Comparison of ENCODE assay signal across 18 cellular contexts in the genomic region with DNA sequence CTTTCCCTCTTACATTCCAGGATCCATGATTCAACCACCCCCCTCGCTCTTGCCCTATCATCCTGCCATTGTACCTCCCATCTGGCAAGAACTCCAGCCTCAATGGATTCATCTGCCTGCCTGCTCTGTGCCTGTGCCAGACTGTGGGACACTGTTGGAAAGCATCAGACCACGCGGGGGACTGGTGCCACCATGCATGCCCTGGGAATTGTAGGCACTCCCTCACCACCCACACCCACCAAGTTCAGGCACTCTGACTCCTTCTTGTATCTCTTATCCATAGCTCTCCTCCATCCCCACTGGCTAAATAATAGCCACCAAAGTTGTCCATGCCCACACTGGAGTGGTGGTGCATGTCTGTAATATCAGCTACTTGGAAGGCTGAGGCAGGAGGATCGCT.
DNase-seq lines count a peak whose midpoint lies in the region; ATAC-seq, FAIRE-seq and TF ChIP-seq lines count a peak whose summit lies in the region.
"Had no signal": no experiment of that assay in that cellular context is flagged by ENCODE, and none has a peak within 500 bp of the region (broad histone marks: within the 10 kb centered on the region; RNA-seq: fewer than 3 reads in every experiment).

No MANE protein-coding gene starts in this region.

- peak; percentile 15 for DNase-seq in Right ventricle myocardium inferior (ENCODE audit: missing footprints)
- no peak for DNase-seq in right atrium auricular region (ENCODE audit: low spot score)
- no peak for DNase-seq in bronchial epithelial cell (ENCODE audit: low read depth)
- DNase-seq in neural crest cell (ENCODE audit: low read depth, low spot score), result no peak
- peak; percentile 19 for DNase-seq in spleen
- no peak for DNase-seq in NCI-H2196 treated with DMSO at 0.1 percent for 48 hours (lab: John Stamatoyannopoulos, UW; ENCODE audit: unreplicated experiment)
- DNase-seq in effector memory CD8-positive, alpha-beta T cell, result no peak
- DNase-seq: CD4-positive, alpha-beta memory T cell; GF-D8; KBM-7; NCI-H1105; NCI-H2081 treated with DMSO at 0.1 percent for 48 hours; NCI-H2227 treated with DMSO at 0.1 percent for 48 hours; NCI-H510A treated with DMSO at 0.1 percent for 48 hours; NCI-H774 had no signal

- no peak overlapping the region for H3K27ac ChIP-seq in right atrium auricular region
- H3K27ac ChIP-seq in spleen, result no peak overlapping the region
- H3K27ac ChIP-seq: A549 had no signal

- H3K36me3 Mint-ChIP-seq in neural crest cell (ENCODE audit: low read depth), result no peaks in the 10 kb centered on the region
- H3K36me3 Mint-ChIP-seq in effector memory CD8-positive, alpha-beta T cell (ENCODE audit: insufficient read depth), result peaks cover 2% of the 10 kb centered on the region
- H3K36me3 Mint-ChIP-seq: CD4-positive, alpha-beta memory T cell had no signal

- intact Hi-C loops in Right ventricle myocardium inferior (cut with DNase I), result no loop called here
- intact Hi-C loops in spleen (cut with DNase I; ENCODE audit: low total_unique reads), result no loop called here

- TF ChIP-seq CTCF in right atrium auricular region (IDR thresholded peaks at IDR 0.05), result no peak
- no peak for TF ChIP-seq CTCF in bronchial epithelial cell (IDR thresholded peaks at IDR 0.05; ENCODE audit: insufficient read depth, low read length, severe bottlenecking)
- TF ChIP-seq CTCF in neural crest cell (conservative IDR thresholded peaks at IDR 0.05), result no peak
- no peak for TF ChIP-seq CTCF in spleen (IDR thresholded peaks at IDR 0.05 in 8 of 11, conservative IDR thresholded peaks at IDR 0.05 in 3 of 11)

- H3K36me3 ChIP-seq in right atrium auricular region (no peaks in the 10 kb centered on the region), bronchial epithelial cell (ENCODE audit: control insufficient read depth, insufficient read depth, low read length) (no peaks in the 10 kb centered on the region), spleen (no peaks in the 10 kb centered on the region)
- H3K36me3 ChIP-seq: HAP-1 had no signal

- peak overlapping the region; percentile 86 for H3K27ac Mint-ChIP-seq in neural crest cell (ENCODE audit: unreplicated experiment)
- H3K27ac Mint-ChIP-seq in effector memory CD8-positive, alpha-beta T cell, result no peak overlapping the region
- H3K27ac Mint-ChIP-seq: CD4-positive, alpha-beta memory T cell had no signal

- WGBS in spleen, 5 donors, result 77 to 98% (median 92%) methylated on average over 4 of the region's 4 CpGs

- H3K27me3 Mint-ChIP-seq in neural crest cell (ENCODE audit: low read depth), result no peaks in the 10 kb centered on the region
- peaks cover 68 to 80% of the 10 kb centered on the region in 2 donors for H3K27me3 Mint-ChIP-seq in effector memory CD8-positive, alpha-beta T cell

- no peaks in the 10 kb centered on the region for H3K9me3 ChIP-seq in right atrium auricular region
- no peaks in the 10 kb centered on the region for H3K9me3 ChIP-seq in spleen
- H3K9me3 ChIP-seq: A549, HAP-1 had no signal

- peak; percentile 96 for FAIRE-seq in bronchial epithelial cell (lab: Jason Lieb, UNC)
- FAIRE-seq: A549 had no signal

- H3K4me3 Mint-ChIP-seq in neural crest cell, result no peak overlapping the region
- no peak overlapping the region for H3K4me3 Mint-ChIP-seq in effector memory CD8-positive, alpha-beta T cell
- H3K4me3 Mint-ChIP-seq: CD4-positive, alpha-beta memory T cell had no signal

- H3K4me1 Mint-ChIP-seq in neural crest cell, result peaks cover 10% of the 10 kb centered on the region
- peaks cover 0 to 1% of the 10 kb centered on the region in 2 donors for H3K4me1 Mint-ChIP-seq in effector memory CD8-positive, alpha-beta T cell (ENCODE audit: low read depth in 2 of 2)
- H3K4me1 Mint-ChIP-seq: CD4-positive, alpha-beta memory T cell had no signal

- H3K27me3 ChIP-seq in right atrium auricular region, result no peaks in the 10 kb centered on the region
- peaks cover 2% of the 10 kb centered on the region for H3K27me3 ChIP-seq in bronchial epithelial cell (ENCODE audit: control insufficient read depth, insufficient read depth, low read length)
- H3K27me3 ChIP-seq in spleen (replicated peaks in 1 of 7), result peaks cover 0 to 33% (median 0%) of the 10 kb centered on the region in 7 donors

- no peak for TF ChIP-seq POLR2A in spleen (IDR thresholded peaks at IDR 0.05)

- no peaks in the 10 kb centered on the region for H3K4me1 ChIP-seq in right atrium auricular region
- H3K4me1 ChIP-seq in spleen, result no peaks in the 10 kb centered on the region
- H3K4me1 ChIP-seq: A549, HAP-1 had no signal

- no peaks in the 10 kb centered on the region for H3K9me3 Mint-ChIP-seq in neural crest cell
- no peaks in the 10 kb centered on the region for H3K9me3 Mint-ChIP-seq in effector memory CD8-positive, alpha-beta T cell

- ATAC-seq in Right ventricle myocardium inferior (no peak), HG03045 (IDR thresholded peaks at IDR 0.05; ENCODE audit: unreplicated experiment) (no peak)
- ATAC-seq in effector memory CD8-positive, alpha-beta T cell (replicated peaks), result no peak
- ATAC-seq: A549 had no signal

- H3K4me3 ChIP-seq in right atrium auricular region, result no peak overlapping the region
- H3K4me3 ChIP-seq in bronchial epithelial cell (ENCODE audit: low read depth, low read length), result no peak overlapping the region
- H3K4me3 ChIP-seq in spleen, result no peak overlapping the region
- H3K4me3 ChIP-seq: A549, HAP-1 had no signal

Comparison
In these comparisons a context has a peak if more than half of its experiments do, and no peak if none do; other contexts are left out.
1. DNase-seq: peak in Right ventricle myocardium inferior (single experiment) and spleen (single experiment); none in right atrium auricular region (single experiment), bronchial epithelial cell (single experiment), neural crest cell (single experiment), NCI-H2196 treated with DMSO at 0.1 percent for 48 hours (single experiment) and effector memory CD8-positive, alpha-beta T cell (0 of 3).